ENCODE assay signal across 8 cellular contexts in genomic region chr4:64158648-64159326, GRCh38.
A peak's percentile ranks its signal among the peaks of the same experiment; 100 is the strongest.
DNase-seq lines count a peak whose midpoint lies in the region; ATAC-seq, FAIRE-seq and TF ChIP-seq lines count a peak whose summit lies in the region.

No MANE protein-coding gene starts in this region.

- ATAC-seq in HG02678 (IDR thresholded peaks at IDR 0.05; ENCODE audit: unreplicated experiment) = peak; percentile 79

- peaks cover 4% of the 10 kb centered on the region for H3K9me3 Mint-ChIP-seq in neural crest cell

- no peak overlapping the region for H3K27ac Mint-ChIP-seq in neural crest cell (ENCODE audit: unreplicated experiment)

- H3K36me3 Mint-ChIP-seq in neural crest cell (ENCODE audit: low read depth) = no peaks in the 10 kb centered on the region

- H3K27me3 Mint-ChIP-seq in neural crest cell (ENCODE audit: low read depth) = no peaks in the 10 kb centered on the region

- no peak overlapping the region for H3K4me3 Mint-ChIP-seq in neural crest cell

- FAIRE-seq in GM12891 (lab: Jason Lieb, UNC) = peak; percentile 93

- no peak overlapping the region for H3K27ac ChIP-seq in epithelial cell of prostate

- H3K4me1 Mint-ChIP-seq in neural crest cell = peaks cover 4% of the 10 kb centered on the region

- TF ChIP-seq POLR2A in GM12891 (IDR thresholded peaks at IDR 0.05; ENCODE audit: low read depth, low read length) = no peak

- peak; percentile 97 for TF ChIP-seq CTCF in neural crest cell (conservative IDR thresholded peaks at IDR 0.05)

- DNase-seq in Ammon's horn (ENCODE audit: low spot score) (peak; percentile 82), GM12891 (ENCODE audit: insufficient read length, low spot score) (peak; percentile 5), NAMALWA (ENCODE audit: low spot score) (peak; percentile 83), T1000 (lab: John Stamatoyannopoulos, UW) (peak; percentile 38), epithelial cell of prostate (ENCODE audit: low read depth, low spot score) (peak; percentile 18), neural crest cell (ENCODE audit: low read depth, low spot score) (peak; percentile 75), activated gamma-delta T cell (lab: John Stamatoyannopoulos, UW) (no peak)

TF ChIP-seq in GM12891, 5 proteins besides CTCF, POLR2A, EP300 and RAD21:
- TF ChIP-seq POLR2AphosphoS5 (IDR thresholded peaks at IDR 0.05; ENCODE audit: low read depth, low read length) (no peak), TAF1 (IDR thresholded peaks at IDR 0.05; ENCODE audit: low read depth, low read length) (no peak), PAX5 (IDR thresholded peaks at IDR 0.05; ENCODE audit: insufficient read depth, low read length, severe bottlenecking) (no peak), POU2F2 (IDR thresholded peaks at IDR 0.05; ENCODE audit: low read depth, low read length) (no peak), SPI1 (IDR thresholded peaks at IDR 0.05; ENCODE audit: low read depth, low read length) (no peak)
